1 cellular context compared by ENCODE assay signal in the genomic region with DNA sequence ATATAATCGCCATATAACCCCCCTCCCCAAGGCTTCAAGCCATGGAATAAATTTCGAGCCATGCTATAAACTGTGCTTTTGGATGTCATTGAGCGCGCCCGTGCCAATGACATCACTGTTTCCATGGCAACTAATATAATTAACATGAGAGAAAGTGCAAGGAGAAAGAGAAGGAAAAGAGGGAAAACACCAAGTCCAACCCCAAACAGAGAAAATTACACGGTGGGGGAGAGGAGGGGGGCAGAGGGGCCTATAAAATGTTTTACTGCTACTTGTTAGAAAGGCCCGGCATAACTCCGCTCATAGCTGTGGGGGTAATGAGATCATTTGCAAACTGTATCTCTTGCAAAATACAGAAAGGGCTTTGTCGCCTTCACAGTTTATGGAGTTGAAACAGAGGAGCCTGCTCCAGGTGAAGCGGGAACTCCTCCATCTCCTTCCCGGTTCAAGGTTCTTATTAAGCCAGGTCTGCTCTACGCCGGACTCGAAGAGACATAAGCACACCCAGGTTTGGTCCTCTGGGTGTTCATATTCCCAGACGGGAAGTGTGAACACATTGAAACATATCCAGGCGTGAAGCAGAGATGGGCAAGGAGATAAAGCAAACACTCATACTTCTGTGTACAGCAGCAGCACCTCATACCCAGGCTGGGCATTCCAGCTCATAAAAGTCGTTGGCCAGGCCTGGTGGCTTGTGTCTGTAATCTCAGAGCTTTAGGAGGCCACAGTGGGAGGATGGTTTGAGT.
A peak's percentile ranks its signal among the peaks of the same experiment; 100 is the strongest.
TF ChIP-seq lines count a peak whose summit lies in the region.

No MANE protein-coding gene starts in this region.

TF ChIP-seq in HEK293, 187 proteins besides CTCF, POLR2A, EP300 and RAD21 (continued from another document):
- TF ChIP-seq, protein P1, sequence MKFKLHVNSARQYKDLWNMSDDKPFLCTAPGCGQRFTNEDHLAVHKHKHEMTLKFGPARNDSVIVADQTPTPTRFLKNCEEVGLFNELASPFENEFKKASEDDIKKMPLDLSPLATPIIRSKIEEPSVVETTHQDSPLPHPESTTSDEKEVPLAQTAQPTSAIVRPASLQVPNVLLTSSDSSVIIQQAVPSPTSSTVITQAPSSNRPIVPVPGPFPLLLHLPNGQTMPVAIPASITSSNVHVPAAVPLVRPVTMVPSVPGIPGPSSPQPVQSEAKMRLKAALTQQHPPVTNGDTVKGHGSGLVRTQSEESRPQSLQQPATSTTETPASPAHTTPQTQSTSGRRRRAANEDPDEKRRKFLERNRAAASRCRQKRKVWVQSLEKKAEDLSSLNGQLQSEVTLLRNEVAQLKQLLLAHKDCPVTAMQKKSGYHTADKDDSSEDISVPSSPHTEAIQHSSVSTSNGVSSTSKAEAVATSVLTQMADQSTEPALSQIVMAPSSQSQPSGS (tag by site-specific recombination; IDR thresholded peaks at IDR 0.05; ENCODE audit: low read depth), result peak; percentile 94
- TF ChIP-seq ZNF302 (tag by site-specific recombination; IDR thresholded peaks at IDR 0.05; ENCODE audit: low read depth) (no peak), ZNF335 (tag by site-specific recombination; conservative IDR thresholded peaks at IDR 0.05) (peak; percentile 56; the same call in 1 of the 2 replicates), ZNF391 (tag by site-specific recombination; IDR thresholded peaks at IDR 0.05; ENCODE audit: borderline replicate concordance, low read depth) (0 out of 2 replicates have a peak, but pooled peaks have one; percentile 45), GLIS2 (tag by site-specific recombination; IDR thresholded peaks at IDR 0.05) (0 out of 2 replicates have a peak, but pooled peaks have one; percentile 24), OSR2 (tag by site-specific recombination; IDR thresholded peaks at IDR 0.05) (peak; percentile 47; the same call in 1 of the 2 replicates), REPIN1 (tag by site-specific recombination; IDR thresholded peaks at IDR 0.05; ENCODE audit: low read depth) (no peak), GLIS1 (tag by site-specific recombination; IDR thresholded peaks at IDR 0.05) (peak; percentile 93), ZNF629 (tag by site-specific recombination; IDR thresholded peaks at IDR 0.05) (peak; percentile 59; the same call in 1 of the 2 replicates), ZNF600 (tag by site-specific recombination; IDR thresholded peaks at IDR 0.05) (0 out of 2 replicates have a peak, but pooled peaks have one; percentile 41), SCRT1 (tag by site-specific recombination; IDR thresholded peaks at IDR 0.05; ENCODE audit: borderline replicate concordance) (no peak), PRDM1 (tag by site-specific recombination; IDR thresholded peaks at IDR 0.05) (peak; percentile 91), ZXDB (tag by site-specific recombination; IDR thresholded peaks at IDR 0.05) (no peak), IKZF3 (tag by site-specific recombination; IDR thresholded peaks at IDR 0.05) (peak; percentile 35; the same call in 1 of the 2 replicates), ZFP69B (tag by site-specific recombination; IDR thresholded peaks at IDR 0.05) (peak; percentile 45; the same call in 1 of the 2 replicates), ZBTB17 (tag by site-specific recombination; IDR thresholded peaks at IDR 0.05) (peak; percentile 34), WT1 (tag by site-specific recombination; IDR thresholded peaks at IDR 0.05) (no peak), ZNF561 (tag by site-specific recombination; IDR thresholded peaks at IDR 0.05; ENCODE audit: borderline replicate concordance) (peak; percentile 93), RBAK (tag by site-specific recombination; IDR thresholded peaks at IDR 0.05) (no peak), SCRT2 (tag by site-specific recombination; IDR thresholded peaks at IDR 0.05) (peak; percentile 62), GLI2 (tag by site-specific recombination; IDR thresholded peaks at IDR 0.05; ENCODE audit: borderline replicate concordance, low read depth) (no peak), FEZF1 (tag by site-specific recombination; IDR thresholded peaks at IDR 0.05) (no peak; the same call in 1 of the 2 replicates), ZNF560 (tag by site-specific recombination; IDR thresholded peaks at IDR 0.05; ENCODE audit: borderline replicate concordance) (no peak), ZEB2 (tag by site-specific recombination; IDR thresholded peaks at IDR 0.05) (peak; percentile 37; the same call in 1 of the 2 replicates), ZNF175 (tag by site-specific recombination; IDR thresholded peaks at IDR 0.05) (no peak), SALL2 (tag by site-specific recombination; IDR thresholded peaks at IDR 0.05; ENCODE audit: borderline replicate concordance) (no peak), YY2 (tag by site-specific recombination; IDR thresholded peaks at IDR 0.05) (no peak), ZNF621 (tag by site-specific recombination; IDR thresholded peaks at IDR 0.05) (no peak), ZNF843 (tag by site-specific recombination; IDR thresholded peaks at IDR 0.05) (0 out of 2 replicates have a peak, but pooled peaks have one; percentile 57)
- TF ChIP-seq, protein P2, sequence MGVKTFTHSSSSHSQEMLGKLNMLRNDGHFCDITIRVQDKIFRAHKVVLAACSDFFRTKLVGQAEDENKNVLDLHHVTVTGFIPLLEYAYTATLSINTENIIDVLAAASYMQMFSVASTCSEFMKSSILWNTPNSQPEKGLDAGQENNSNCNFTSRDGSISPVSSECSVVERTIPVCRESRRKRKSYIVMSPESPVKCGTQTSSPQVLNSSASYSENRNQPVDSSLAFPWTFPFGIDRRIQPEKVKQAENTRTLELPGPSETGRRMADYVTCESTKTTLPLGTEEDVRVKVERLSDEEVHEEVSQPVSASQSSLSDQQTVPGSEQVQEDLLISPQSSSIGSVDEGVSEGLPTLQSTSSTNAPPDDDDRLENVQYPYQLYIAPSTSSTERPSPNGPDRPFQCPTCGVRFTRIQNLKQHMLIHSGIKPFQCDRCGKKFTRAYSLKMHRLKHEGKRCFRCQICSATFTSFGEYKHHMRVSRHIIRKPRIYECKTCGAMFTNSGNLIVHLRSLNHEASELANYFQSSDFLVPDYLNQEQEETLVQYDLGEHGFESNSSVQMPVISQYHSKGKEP (tag by site-specific recombination; IDR thresholded peaks at IDR 0.05), result peak; percentile 39; the same call in 1 of the 2 replicates
- TF ChIP-seq, protein P3, sequence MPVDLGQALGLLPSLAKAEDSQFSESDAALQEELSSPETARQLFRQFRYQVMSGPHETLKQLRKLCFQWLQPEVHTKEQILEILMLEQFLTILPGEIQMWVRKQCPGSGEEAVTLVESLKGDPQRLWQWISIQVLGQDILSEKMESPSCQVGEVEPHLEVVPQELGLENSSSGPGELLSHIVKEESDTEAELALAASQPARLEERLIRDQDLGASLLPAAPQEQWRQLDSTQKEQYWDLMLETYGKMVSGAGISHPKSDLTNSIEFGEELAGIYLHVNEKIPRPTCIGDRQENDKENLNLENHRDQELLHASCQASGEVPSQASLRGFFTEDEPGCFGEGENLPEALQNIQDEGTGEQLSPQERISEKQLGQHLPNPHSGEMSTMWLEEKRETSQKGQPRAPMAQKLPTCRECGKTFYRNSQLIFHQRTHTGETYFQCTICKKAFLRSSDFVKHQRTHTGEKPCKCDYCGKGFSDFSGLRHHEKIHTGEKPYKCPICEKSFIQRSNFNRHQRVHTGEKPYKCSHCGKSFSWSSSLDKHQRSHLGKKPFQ (tag by site-specific recombination; IDR thresholded peaks at IDR 0.05), result peak; percentile 95
- TF ChIP-seq, protein P4, sequence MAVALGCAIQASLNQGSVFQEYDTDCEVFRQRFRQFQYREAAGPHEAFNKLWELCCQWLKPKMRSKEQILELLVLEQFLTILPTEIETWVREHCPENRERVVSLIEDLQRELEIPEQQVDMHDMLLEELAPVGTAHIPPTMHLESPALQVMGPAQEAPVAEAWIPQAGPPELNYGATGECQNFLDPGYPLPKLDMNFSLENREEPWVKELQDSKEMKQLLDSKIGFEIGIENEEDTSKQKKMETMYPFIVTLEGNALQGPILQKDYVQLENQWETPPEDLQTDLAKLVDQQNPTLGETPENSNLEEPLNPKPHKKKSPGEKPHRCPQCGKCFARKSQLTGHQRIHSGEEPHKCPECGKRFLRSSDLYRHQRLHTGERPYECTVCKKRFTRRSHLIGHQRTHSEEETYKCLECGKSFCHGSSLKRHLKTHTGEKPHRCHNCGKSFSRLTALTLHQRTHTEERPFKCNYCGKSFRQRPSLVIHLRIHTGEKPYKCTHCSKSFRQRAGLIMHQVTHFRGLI (tag by site-specific recombination; IDR thresholded peaks at IDR 0.05), result peak; percentile 77
- TF ChIP-seq, protein P5, sequence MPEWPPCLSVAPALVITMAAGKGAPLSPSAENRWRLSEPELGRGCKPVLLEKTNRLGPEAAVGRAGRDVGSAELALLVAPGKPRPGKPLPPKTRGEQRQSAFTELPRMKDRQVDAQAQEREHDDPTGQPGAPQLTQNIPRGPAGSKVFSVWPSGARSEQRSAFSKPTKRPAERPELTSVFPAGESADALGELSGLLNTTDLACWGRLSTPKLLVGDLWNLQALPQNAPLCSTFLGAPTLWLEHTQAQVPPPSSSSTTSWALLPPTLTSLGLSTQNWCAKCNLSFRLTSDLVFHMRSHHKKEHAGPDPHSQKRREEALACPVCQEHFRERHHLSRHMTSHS (tag by site-specific recombination; IDR thresholded peaks at IDR 0.05), result no peak
- TF ChIP-seq, protein P6, sequence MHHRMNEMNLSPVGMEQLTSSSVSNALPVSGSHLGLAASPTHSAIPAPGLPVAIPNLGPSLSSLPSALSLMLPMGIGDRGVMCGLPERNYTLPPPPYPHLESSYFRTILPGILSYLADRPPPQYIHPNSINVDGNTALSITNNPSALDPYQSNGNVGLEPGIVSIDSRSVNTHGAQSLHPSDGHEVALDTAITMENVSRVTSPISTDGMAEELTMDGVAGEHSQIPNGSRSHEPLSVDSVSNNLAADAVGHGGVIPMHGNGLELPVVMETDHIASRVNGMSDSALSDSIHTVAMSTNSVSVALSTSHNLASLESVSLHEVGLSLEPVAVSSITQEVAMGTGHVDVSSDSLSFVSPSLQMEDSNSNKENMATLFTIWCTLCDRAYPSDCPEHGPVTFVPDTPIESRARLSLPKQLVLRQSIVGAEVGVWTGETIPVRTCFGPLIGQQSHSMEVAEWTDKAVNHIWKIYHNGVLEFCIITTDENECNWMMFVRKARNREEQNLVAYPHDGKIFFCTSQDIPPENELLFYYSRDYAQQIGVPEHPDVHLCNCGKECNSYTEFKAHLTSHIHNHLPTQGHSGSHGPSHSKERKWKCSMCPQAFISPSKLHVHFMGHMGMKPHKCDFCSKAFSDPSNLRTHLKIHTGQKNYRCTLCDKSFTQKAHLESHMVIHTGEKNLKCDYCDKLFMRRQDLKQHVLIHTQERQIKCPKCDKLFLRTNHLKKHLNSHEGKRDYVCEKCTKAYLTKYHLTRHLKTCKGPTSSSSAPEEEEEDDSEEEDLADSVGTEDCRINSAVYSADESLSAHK (tag by site-specific recombination; IDR thresholded peaks at IDR 0.05), result peak; percentile 56; the same call in 1 of the 2 replicates
- TF ChIP-seq, protein P7, sequence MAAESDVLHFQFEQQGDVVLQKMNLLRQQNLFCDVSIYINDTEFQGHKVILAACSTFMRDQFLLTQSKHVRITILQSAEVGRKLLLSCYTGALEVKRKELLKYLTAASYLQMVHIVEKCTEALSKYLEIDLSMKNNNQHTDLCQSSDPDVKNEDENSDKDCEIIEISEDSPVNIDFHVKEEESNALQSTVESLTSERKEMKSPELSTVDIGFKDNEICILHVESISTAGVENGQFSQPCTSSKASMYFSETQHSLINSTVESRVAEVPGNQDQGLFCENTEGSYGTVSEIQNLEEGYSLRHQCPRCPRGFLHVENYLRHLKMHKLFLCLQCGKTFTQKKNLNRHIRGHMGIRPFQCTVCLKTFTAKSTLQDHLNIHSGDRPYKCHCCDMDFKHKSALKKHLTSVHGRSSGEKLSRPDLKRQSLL (tag by site-specific recombination; IDR thresholded peaks at IDR 0.05), result 0 out of 2 replicates have a peak, but pooled peaks have one; percentile 41
- TF ChIP-seq, protein P8, sequence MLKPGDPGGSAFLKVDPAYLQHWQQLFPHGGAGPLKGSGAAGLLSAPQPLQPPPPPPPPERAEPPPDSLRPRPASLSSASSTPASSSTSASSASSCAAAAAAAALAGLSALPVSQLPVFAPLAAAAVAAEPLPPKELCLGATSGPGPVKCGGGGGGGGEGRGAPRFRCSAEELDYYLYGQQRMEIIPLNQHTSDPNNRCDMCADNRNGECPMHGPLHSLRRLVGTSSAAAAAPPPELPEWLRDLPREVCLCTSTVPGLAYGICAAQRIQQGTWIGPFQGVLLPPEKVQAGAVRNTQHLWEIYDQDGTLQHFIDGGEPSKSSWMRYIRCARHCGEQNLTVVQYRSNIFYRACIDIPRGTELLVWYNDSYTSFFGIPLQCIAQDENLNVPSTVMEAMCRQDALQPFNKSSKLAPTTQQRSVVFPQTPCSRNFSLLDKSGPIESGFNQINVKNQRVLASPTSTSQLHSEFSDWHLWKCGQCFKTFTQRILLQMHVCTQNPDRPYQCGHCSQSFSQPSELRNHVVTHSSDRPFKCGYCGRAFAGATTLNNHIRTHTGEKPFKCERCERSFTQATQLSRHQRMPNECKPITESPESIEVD (tag by site-specific recombination; IDR thresholded peaks at IDR 0.05), result peak; percentile 95
TF ChIP-seq in HEK293: peak in this region for 26.
